ENCODE assay signal across 11 cellular contexts in genomic region chr12:122403115-122403770, GRCh38. TPM values are rescaled to one million over a fixed set of nuclear protein-coding genes. Genes with fewer than 3 reads are reported as not detected.
DNase-seq lines count a peak whose midpoint lies in the region; ATAC-seq and TF ChIP-seq lines count a peak whose summit lies in the region.
"Had no signal": no experiment of that assay in that cellular context is flagged by ENCODE, and none has a peak within 500 bp of the region (broad histone marks: within the 10 kb centered on the region; RNA-seq: fewer than 3 reads in every experiment).

No MANE protein-coding gene starts in this region.

- H3K27me3 ChIP-seq in naive thymus-derived CD4-positive, alpha-beta T cell (ENCODE audit: control insufficient read depth in 2 of 2, insufficient read depth in 2 of 2, low read length in 2 of 2): no peaks in the 10 kb centered on the region
- H3K27me3 ChIP-seq in Peyer's patch: no peaks in the 10 kb centered on the region

- no peak for TF ChIP-seq POLR2A in Peyer's patch (IDR thresholded peaks at IDR 0.05)

- H3K9me3 Mint-ChIP-seq in naive thymus-derived CD4-positive, alpha-beta T cell: no peaks in the 10 kb centered on the region
- H3K9me3 Mint-ChIP-seq in CD14-positive monocyte: no peaks in the 10 kb centered on the region

- peak; percentile 54 for ATAC-seq in GM19452 (IDR thresholded peaks at IDR 0.05; ENCODE audit: unreplicated experiment)
- no peak for ATAC-seq in naive thymus-derived CD4-positive, alpha-beta T cell

- no peaks in the 10 kb centered on the region for H3K36me3 ChIP-seq in naive thymus-derived CD4-positive, alpha-beta T cell (ENCODE audit: control insufficient read depth in 2 of 3, insufficient read depth in 3 of 3, low read length in 3 of 3)
- H3K36me3 ChIP-seq in Peyer's patch: no peaks in the 10 kb centered on the region

- POLR2A ChIA-PET in naive thymus-derived CD4-positive, alpha-beta T cell (lab: Charles Lee): interaction anchor here (0.6 to 0.9 kb wide), 2 partner anchors 50 to 102 kb away, joined by 3 to 4 read pairs; no protein-coding TSS in a partner anchor

- peaks cover 24 to 48% (median 44%) of the 10 kb centered on the region in 7 donors for H3K4me1 Mint-ChIP-seq in naive thymus-derived CD4-positive, alpha-beta T cell
- peaks cover 30% of the 10 kb centered on the region for H3K4me1 Mint-ChIP-seq in CD14-positive monocyte

- intact Hi-C loops in naive thymus-derived CD4-positive, alpha-beta T cell (cut with micrococcal nuclease): no loop called here
- intact Hi-C loops in CD14-positive monocyte (cut with micrococcal nuclease): loop anchor here in 1 of 2 donors (2.0 kb wide), 1 partner anchor 18 kb away; no protein-coding TSS in a partner anchor

- H3K27ac ChIP-seq in naive thymus-derived CD4-positive, alpha-beta T cell (ENCODE audit: low read depth, low read length): no peak overlapping the region
- H3K27ac ChIP-seq in Peyer's patch: no peak overlapping the region

- TF ChIP-seq CTCF in GM12873 (IDR thresholded peaks at IDR 0.05; ENCODE audit: insufficient read depth, low read depth, low read length, missing control alignments) (peak; percentile 12), Peyer's patch (IDR thresholded peaks at IDR 0.05) (no peak), CD14-positive monocyte (IDR thresholded peaks at IDR 0.05) (no peak)

- H3K9me3 ChIP-seq in naive thymus-derived CD4-positive, alpha-beta T cell (ENCODE audit: control insufficient read depth in 2 of 3, low read length in 3 of 3): no peaks in the 10 kb centered on the region
- H3K9me3 ChIP-seq in Peyer's patch: no peaks in the 10 kb centered on the region

- H3K4me3 ChIP-seq in naive thymus-derived CD4-positive, alpha-beta T cell (ENCODE audit: low read length): no peak overlapping the region
- no peak overlapping the region for H3K4me3 ChIP-seq in Peyer's patch

- H3K4me1 ChIP-seq in naive thymus-derived CD4-positive, alpha-beta T cell (ENCODE audit: control insufficient read depth in 2 of 2, insufficient read depth in 2 of 2, low read length in 2 of 2): peaks cover 0 to 6% of the 10 kb centered on the region in 2 donors
- peaks cover 0 to 28% (median 3%) of the 10 kb centered on the region in 4 donors for H3K4me1 ChIP-seq in Peyer's patch

- H3K27me3 Mint-ChIP-seq in naive thymus-derived CD4-positive, alpha-beta T cell: no peaks in the 10 kb centered on the region
- peaks cover 0 to 2% (median 0%) of the 10 kb centered on the region in 3 donors for H3K27me3 Mint-ChIP-seq in CD14-positive monocyte (ENCODE audit: low read depth in 3 of 3)

- CTCF ChIA-PET in naive thymus-derived CD4-positive, alpha-beta T cell (lab: Charles Lee): interaction anchor here (0.6 to 12.1 kb wide), 3 partner anchors 60 to 110 kb away, joined by 3 to 223 read pairs (median 4); no protein-coding TSS in a partner anchor

- H3K36me3 Mint-ChIP-seq in naive thymus-derived CD4-positive, alpha-beta T cell: peaks cover 7 to 14% (median 9%) of the 10 kb centered on the region in 5 donors
- H3K36me3 Mint-ChIP-seq in CD14-positive monocyte: peaks cover 16 to 30% of the 10 kb centered on the region in 2 donors

- H3K4me3 Mint-ChIP-seq in naive thymus-derived CD4-positive, alpha-beta T cell: no peak overlapping the region
- no peak overlapping the region for H3K4me3 Mint-ChIP-seq in CD14-positive monocyte

- DNase-seq in NOMO-1 treated with dmso at 0.1 percent for 144 hours (lab: John Stamatoyannopoulos, UW; ENCODE audit: unreplicated experiment) (peak; percentile 1), SK-N-DZ (ENCODE audit: low spot score) (no peak), Peyer's patch (no peak), CD14-positive monocyte (ENCODE audit: low spot score) (no peak), DMS53 (lab: John Stamatoyannopoulos, UW) (no peak)
- no peak for DNase-seq in naive thymus-derived CD4-positive, alpha-beta T cell
- DNase-seq: effector CD4-positive, alpha-beta T cell; Right ventricle myocardium superior; stimulated activated naive CD4-positive, alpha-beta T cell had no signal

- H3K27ac Mint-ChIP-seq in naive thymus-derived CD4-positive, alpha-beta T cell: peak overlapping the region in 6 of 9 donors; percentile 5 to 84 (median 22)
- peak overlapping the region in 2 of 7 donors; percentile 18 to 59 for H3K27ac Mint-ChIP-seq in CD14-positive monocyte

RNA-seq across cellular contexts. Expression of gene CLIP1, which starts 19.2 kb away (rescaled TPM):
- total RNA-seq in naive thymus-derived CD4-positive, alpha-beta T cell: 10 to 100 TPM; 54.7 to 89.3 (median 65.1) TPM
- 10 to 100 TPM; 13.6 to 25.8 TPM for polyA plus RNA-seq in naive thymus-derived CD4-positive, alpha-beta T cell
- 20.4 and 23.6 TPM in 2 replicates for polyA plus RNA-seq in SK-N-DZ (2014; cell fraction: cytosol; rRNA removed)
- polyA plus RNA-seq in SK-N-DZ (2014; cell fraction: nucleus; rRNA removed): 26.2 and 34.2 TPM in 2 replicates
- total RNA-seq in Peyer's patch: 100 to 1,000 TPM in 1 of 4 donors, 10 to 100 TPM in 3; 55.7 to 167 (median 86.0) TPM
- polyA plus RNA-seq in CD14-positive monocyte: 10 to 100 TPM in 1 of 2 donors, 1 to 10 TPM in 1; 6.7 to 12.9 TPM
